ENCODE assay signal across 15 cellular contexts in genomic region chr9:108113579-108113978, GRCh38.
"Had no signal": no experiment of that assay in that cellular context is flagged by ENCODE, and none has a peak within 500 bp of the region (broad histone marks: within the 10 kb centered on the region; RNA-seq: fewer than 3 reads in every experiment).

No MANE protein-coding gene starts in this region.

- ATAC-seq: activated CD4-positive, CD25-positive, alpha-beta regulatory T cell treated with anti-CD3 and anti-CD28 coated beads, Interleukin-2, amount 50 U/mL, for 24 hours; activated T-cell treated with anti-CD3 and anti-CD28 coated beads, Interleukin-2, amount 50 U/mL, for 4 hours; gastroesophageal sphincter; sciatic nerve; stimulated activated naive CD8-positive, alpha-beta T cell treated with anti-CD3 and anti-CD28 coated beads, Interleukin-15, amount 100 ng/mL, for 72 hours had no signal

- DNase-seq: activated CD4-positive, alpha-beta T cell treated with anti-CD3 and anti-CD28 coated beads, Interleukin-2, amount 50 U/mL, for 1 hour; activated CD8-positive, alpha-beta memory T cell treated with anti-CD3 and anti-CD28 coated beads, Interleukin-2, amount 50 U/mL, for 4 hours; activated naive CD4-positive, alpha-beta T cell treated with anti-CD3 and anti-CD28 coated beads for 36 hours; activated T-cell treated with anti-CD3 and anti-CD28 coated beads, Interleukin-2, amount 50 U/mL, for 4 hours; central memory CD4-positive, alpha-beta T cell; erythroblast; stimulated activated CD4-positive, alpha-beta T cell treated with anti-CD3 and anti-CD28 coated beads, Interleukin-4, amount 100 ng/mL, for 1 hour; stimulated activated naive CD8-positive, alpha-beta T cell treated with anti-CD3 and anti-CD28 coated beads, Interleukin-15, amount 100 ng/mL, for 72 hours had no signal

- H3K9ac ChIP-seq: parathyroid adenoma had no signal

- H3K4me1 ChIP-seq: gastroesophageal sphincter, parathyroid adenoma had no signal

- H3K27ac ChIP-seq: gastroesophageal sphincter, parathyroid adenoma had no signal

- H3K4me3 ChIP-seq: gastroesophageal sphincter, smooth muscle cell had no signal

- H2AFZ ChIP-seq: parathyroid adenoma had no signal

- H3K36me3 ChIP-seq: gastroesophageal sphincter had no signal

- FAIRE-seq: colon, endometrium had no signal

- H3K4me2 ChIP-seq: smooth muscle cell had no signal

- H3K9me3 ChIP-seq: gastroesophageal sphincter had no signal

- H3K27me3 ChIP-seq: gastroesophageal sphincter had no signal

- H3K79me2 ChIP-seq: parathyroid adenoma had no signal
